ENCODE assay signal across 1 cellular context in the genomic region with DNA sequence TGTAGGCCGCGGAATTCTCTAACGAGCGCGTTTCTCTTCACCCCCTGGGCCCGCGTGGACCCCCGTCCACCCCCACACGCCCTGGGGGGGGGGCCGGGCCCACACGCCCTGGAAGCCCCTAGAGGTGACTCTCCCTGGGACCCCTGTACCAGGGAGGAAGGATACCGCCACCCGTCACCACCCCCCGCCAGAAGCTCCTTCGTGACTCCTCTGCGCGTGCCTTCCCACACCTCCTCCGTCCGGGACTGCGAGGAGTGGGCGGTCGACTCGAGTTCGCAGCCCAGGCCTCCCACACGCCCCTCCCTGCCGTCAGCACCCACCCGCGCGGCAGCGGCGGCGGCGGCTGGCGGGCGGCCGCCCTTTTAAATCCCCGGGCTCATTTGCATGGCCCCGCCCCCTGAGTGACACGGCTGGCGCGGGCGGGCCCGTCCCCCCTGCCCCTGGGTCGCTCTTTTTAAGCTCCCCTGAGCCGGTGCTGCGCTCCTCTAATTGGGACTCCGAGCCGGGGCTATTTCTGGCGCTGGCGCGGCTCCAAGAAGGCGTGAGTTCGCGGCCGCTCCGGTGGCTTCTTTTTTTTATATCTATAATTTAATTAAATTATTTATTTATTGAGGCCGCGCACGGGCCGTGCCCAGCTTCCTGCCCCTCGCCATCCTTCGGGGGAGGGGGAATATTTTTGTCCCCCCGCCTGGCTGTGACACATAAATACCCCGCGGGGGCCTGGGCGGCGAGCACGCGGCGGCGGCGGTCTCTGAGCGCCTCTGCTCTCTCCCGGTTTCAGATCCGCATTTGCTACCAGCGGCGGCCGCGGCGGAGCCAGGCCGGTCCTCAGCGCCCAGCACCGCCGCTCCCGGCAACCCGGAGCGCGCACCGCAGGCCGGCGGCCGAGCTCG.
A peak's percentile ranks its signal among the peaks of the same experiment; 100 is the strongest.
TF ChIP-seq lines count a peak whose summit lies in the region.

TSS of gene HMGA1 (plus strand) at position 451 of the 893 bp plus-strand sequence. CDS start 3,908 bp downstream, outside the sequence.

TF ChIP-seq in WTC11, 78 proteins besides CTCF, POLR2A, EP300 and RAD21 (continued from another document and continues in another):
- TF ChIP-seq JUN (CRISPR knock-in tag; IDR thresholded peaks at IDR 0.05) (peak; percentile 67; the same call in 1 of the 2 replicates), FOXJ3 (CRISPR knock-in tag; IDR thresholded peaks at IDR 0.05; ENCODE audit: borderline replicate concordance) (no peak), RELA (CRISPR knock-in tag; IDR thresholded peaks at IDR 0.05; ENCODE audit: borderline replicate concordance) (0 out of 2 replicates have a peak, but pooled peaks have one; percentile 17), ELF4 (CRISPR knock-in tag; IDR thresholded peaks at IDR 0.05; ENCODE audit: low read depth) (no peak), EMX1 (CRISPR knock-in tag; IDR thresholded peaks at IDR 0.05) (no peak; the same call in 1 of the 2 replicates), NFE2L1 (CRISPR knock-in tag; IDR thresholded peaks at IDR 0.05) (no peak), ETV6 (CRISPR knock-in tag; IDR thresholded peaks at IDR 0.05) (peak; percentile 83), GABPB1 (CRISPR knock-in tag; IDR thresholded peaks at IDR 0.05) (no peak), TCF7 (CRISPR knock-in tag; IDR thresholded peaks at IDR 0.05; ENCODE audit: low read depth) (peak; percentile 66; the same call in 1 of the 2 replicates), NR3C1 (CRISPR knock-in tag; conservative IDR thresholded peaks at IDR 0.05; ENCODE audit: low read depth) (no peak), ZNF317 (CRISPR knock-in tag; IDR thresholded peaks at IDR 0.05; ENCODE audit: borderline replicate concordance, low read depth) (0 out of 2 replicates have a peak, but pooled peaks have one; percentile 17), NFYB (CRISPR knock-in tag; conservative IDR thresholded peaks at IDR 0.05; ENCODE audit: low read depth) (no peak), NFATC4 (CRISPR knock-in tag; IDR thresholded peaks at IDR 0.05) (peak; percentile 89), ATF1 (CRISPR knock-in tag; IDR thresholded peaks at IDR 0.05) (no peak), TP53 (CRISPR knock-in tag; IDR thresholded peaks at IDR 0.05) (no peak; the same call in 1 of the 2 replicates), ZNF396 (CRISPR knock-in tag; IDR thresholded peaks at IDR 0.05; ENCODE audit: borderline replicate concordance) (no peak), MLX (CRISPR knock-in tag; IDR thresholded peaks at IDR 0.05) (peak; percentile 29; the same call in 1 of the 2 replicates), ZNF263 (CRISPR knock-in tag; IDR thresholded peaks at IDR 0.05; ENCODE audit: low read depth) (no peak), NR2C2 (CRISPR knock-in tag; IDR thresholded peaks at IDR 0.05) (no peak), SMAD3 (CRISPR knock-in tag; IDR thresholded peaks at IDR 0.05; ENCODE audit: borderline replicate concordance) (no peak), ATF6 (CRISPR knock-in tag; IDR thresholded peaks at IDR 0.05) (no peak), ZBTB43 (CRISPR knock-in tag; IDR thresholded peaks at IDR 0.05) (no peak; the same call in 1 of the 2 replicates), ZNF416 (CRISPR knock-in tag; IDR thresholded peaks at IDR 0.05) (peak; percentile 92; the same call in 1 of the 2 replicates), E2F4 (CRISPR knock-in tag; IDR thresholded peaks at IDR 0.05; ENCODE audit: borderline replicate concordance, low read depth) (peak; percentile 73; the same call in 1 of the 2 replicates), FOXK1 (CRISPR knock-in tag; IDR thresholded peaks at IDR 0.05) (peak; percentile 70)
- TF ChIP-seq, protein P1, sequence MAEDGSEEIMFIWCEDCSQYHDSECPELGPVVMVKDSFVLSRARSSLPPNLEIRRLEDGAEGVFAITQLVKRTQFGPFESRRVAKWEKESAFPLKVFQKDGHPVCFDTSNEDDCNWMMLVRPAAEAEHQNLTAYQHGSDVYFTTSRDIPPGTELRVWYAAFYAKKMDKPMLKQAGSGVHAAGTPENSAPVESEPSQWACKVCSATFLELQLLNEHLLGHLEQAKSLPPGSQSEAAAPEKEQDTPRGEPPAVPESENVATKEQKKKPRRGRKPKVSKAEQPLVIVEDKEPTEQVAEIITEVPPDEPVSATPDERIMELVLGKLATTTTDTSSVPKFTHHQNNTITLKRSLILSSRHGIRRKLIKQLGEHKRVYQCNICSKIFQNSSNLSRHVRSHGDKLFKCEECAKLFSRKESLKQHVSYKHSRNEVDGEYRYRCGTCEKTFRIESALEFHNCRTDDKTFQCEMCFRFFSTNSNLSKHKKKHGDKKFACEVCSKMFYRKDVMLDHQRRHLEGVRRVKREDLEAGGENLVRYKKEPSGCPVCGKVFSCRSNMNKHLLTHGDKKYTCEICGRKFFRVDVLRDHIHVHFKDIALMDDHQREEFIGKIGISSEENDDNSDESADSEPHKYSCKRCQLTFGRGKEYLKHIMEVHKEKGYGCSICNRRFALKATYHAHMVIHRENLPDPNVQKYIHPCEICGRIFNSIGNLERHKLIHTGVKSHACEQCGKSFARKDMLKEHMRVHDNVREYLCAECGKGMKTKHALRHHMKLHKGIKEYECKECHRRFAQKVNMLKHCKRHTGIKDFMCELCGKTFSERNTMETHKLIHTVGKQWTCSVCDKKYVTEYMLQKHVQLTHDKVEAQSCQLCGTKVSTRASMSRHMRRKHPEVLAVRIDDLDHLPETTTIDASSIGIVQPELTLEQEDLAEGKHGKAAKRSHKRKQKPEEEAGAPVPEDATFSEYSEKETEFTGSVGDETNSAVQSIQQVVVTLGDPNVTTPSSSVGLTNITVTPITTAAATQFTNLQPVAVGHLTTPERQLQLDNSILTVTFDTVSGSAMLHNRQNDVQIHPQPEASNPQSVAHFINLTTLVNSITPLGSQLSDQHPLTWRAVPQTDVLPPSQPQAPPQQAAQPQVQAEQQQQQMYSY (CRISPR knock-in tag; IDR thresholded peaks at IDR 0.05), result no peak
- TF ChIP-seq, protein P2, sequence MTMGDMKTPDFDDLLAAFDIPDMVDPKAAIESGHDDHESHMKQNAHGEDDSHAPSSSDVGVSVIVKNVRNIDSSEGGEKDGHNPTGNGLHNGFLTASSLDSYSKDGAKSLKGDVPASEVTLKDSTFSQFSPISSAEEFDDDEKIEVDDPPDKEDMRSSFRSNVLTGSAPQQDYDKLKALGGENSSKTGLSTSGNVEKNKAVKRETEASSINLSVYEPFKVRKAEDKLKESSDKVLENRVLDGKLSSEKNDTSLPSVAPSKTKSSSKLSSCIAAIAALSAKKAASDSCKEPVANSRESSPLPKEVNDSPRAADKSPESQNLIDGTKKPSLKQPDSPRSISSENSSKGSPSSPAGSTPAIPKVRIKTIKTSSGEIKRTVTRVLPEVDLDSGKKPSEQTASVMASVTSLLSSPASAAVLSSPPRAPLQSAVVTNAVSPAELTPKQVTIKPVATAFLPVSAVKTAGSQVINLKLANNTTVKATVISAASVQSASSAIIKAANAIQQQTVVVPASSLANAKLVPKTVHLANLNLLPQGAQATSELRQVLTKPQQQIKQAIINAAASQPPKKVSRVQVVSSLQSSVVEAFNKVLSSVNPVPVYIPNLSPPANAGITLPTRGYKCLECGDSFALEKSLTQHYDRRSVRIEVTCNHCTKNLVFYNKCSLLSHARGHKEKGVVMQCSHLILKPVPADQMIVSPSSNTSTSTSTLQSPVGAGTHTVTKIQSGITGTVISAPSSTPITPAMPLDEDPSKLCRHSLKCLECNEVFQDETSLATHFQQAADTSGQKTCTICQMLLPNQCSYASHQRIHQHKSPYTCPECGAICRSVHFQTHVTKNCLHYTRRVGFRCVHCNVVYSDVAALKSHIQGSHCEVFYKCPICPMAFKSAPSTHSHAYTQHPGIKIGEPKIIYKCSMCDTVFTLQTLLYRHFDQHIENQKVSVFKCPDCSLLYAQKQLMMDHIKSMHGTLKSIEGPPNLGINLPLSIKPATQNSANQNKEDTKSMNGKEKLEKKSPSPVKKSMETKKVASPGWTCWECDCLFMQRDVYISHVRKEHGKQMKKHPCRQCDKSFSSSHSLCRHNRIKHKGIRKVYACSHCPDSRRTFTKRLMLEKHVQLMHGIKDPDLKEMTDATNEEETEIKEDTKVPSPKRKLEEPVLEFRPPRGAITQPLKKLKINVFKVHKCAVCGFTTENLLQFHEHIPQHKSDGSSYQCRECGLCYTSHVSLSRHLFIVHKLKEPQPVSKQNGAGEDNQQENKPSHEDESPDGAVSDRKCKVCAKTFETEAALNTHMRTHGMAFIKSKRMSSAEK (CRISPR knock-in tag; IDR thresholded peaks at IDR 0.05; ENCODE audit: borderline replicate concordance), result no peak; the same call in 1 of the 2 replicates
- TF ChIP-seq, protein P3, sequence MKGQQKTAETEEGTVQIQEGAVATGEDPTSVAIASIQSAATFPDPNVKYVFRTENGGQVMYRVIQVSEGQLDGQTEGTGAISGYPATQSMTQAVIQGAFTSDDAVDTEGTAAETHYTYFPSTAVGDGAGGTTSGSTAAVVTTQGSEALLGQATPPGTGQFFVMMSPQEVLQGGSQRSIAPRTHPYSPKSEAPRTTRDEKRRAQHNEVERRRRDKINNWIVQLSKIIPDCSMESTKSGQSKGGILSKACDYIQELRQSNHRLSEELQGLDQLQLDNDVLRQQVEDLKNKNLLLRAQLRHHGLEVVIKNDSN (CRISPR knock-in tag; IDR thresholded peaks at IDR 0.05), result peak; percentile 32; the same call in 1 of the 2 replicates
- TF ChIP-seq, protein P4, sequence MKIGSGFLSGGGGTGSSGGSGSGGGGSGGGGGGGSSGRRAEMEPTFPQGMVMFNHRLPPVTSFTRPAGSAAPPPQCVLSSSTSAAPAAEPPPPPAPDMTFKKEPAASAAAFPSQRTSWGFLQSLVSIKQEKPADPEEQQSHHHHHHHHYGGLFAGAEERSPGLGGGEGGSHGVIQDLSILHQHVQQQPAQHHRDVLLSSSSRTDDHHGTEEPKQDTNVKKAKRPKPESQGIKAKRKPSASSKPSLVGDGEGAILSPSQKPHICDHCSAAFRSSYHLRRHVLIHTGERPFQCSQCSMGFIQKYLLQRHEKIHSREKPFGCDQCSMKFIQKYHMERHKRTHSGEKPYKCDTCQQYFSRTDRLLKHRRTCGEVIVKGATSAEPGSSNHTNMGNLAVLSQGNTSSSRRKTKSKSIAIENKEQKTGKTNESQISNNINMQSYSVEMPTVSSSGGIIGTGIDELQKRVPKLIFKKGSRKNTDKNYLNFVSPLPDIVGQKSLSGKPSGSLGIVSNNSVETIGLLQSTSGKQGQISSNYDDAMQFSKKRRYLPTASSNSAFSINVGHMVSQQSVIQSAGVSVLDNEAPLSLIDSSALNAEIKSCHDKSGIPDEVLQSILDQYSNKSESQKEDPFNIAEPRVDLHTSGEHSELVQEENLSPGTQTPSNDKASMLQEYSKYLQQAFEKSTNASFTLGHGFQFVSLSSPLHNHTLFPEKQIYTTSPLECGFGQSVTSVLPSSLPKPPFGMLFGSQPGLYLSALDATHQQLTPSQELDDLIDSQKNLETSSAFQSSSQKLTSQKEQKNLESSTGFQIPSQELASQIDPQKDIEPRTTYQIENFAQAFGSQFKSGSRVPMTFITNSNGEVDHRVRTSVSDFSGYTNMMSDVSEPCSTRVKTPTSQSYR (CRISPR knock-in tag; IDR thresholded peaks at IDR 0.05), result 0 out of 2 replicates have a peak, but pooled peaks have one; percentile 17
- TF ChIP-seq, protein P5, sequence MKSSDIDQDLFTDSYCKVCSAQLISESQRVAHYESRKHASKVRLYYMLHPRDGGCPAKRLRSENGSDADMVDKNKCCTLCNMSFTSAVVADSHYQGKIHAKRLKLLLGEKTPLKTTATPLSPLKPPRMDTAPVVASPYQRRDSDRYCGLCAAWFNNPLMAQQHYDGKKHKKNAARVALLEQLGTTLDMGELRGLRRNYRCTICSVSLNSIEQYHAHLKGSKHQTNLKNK (CRISPR knock-in tag; IDR thresholded peaks at IDR 0.05), result peak; percentile 91
- TF ChIP-seq, protein P6, sequence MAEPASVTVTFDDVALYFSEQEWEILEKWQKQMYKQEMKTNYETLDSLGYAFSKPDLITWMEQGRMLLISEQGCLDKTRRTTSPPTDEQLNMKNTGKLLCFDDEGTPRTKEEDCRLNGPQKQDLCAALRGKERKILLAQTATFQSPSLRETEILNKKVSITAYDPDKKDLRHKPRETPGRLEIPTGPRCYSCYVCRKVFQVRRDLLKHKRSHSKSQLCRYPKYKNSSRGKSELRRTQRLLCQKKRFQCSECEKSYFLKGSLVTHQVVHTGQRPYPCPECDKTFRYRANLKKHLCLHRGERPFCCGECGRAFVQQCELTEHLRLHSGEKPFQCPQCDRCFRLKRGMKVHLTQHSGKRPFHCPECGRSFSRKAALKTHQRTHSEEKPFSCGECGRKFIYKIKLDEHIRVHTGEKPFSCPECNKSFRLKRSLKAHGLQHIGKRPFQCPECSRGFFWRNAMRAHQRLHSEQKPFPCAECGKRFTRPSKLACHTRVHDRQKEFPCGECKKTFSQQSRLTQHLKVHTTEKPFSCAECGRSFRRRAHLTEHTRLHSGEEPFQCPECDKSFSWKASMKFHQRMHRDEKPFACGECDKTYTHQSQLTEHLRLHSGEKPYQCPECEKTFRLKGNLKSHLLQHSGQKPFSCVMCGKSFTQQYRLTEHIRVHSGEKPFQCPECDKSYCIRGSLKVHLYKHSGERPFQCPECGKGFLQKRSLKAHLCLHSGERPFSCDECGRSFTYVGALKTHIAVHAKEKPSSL (CRISPR knock-in tag; conservative IDR thresholded peaks at IDR 0.05), result 0 out of 2 replicates have a peak, but pooled peaks have one; percentile 64
